1 cellular context compared by ENCODE assay signal in the genomic region with DNA sequence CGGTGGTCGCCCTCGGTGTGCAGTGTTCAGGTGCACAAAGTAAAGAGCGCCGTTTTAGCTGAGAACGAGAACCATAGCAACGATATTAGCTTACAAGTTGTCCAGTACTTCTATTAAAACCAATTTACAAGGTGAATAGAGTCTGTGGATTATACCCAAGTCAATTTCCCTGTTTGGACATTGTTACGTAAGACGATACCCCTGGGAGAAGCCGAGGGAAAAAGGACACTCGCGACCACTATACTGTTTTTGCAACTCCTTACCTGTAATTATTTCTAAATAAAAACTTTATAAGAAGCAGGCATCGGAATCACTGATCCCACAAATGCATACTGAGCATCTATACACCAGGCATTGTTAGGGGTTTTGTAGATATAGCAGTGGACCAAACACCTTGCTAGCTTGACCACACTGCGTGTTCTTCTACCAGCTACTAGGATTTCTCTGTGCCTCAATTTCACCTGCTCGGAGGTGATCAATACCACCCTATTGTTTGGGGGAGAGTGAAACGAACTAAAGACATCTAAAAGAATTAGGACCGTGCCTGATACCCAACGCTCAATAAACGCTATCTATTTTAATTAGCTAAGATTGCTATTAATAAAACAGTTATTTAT.
TF ChIP-seq lines count a peak whose summit lies in the region.

No MANE protein-coding gene starts in this region.

TF ChIP-seq in H1, 55 proteins besides CTCF, POLR2A, EP300 and RAD21:
- TF ChIP-seq SIX5 (IDR thresholded peaks at IDR 0.05; ENCODE audit: low read depth, low read length) (no peak), BRCA1 (IDR thresholded peaks at IDR 0.05; ENCODE audit: low read depth, low read length) (no peak), NANOG (IDR thresholded peaks at IDR 0.05; ENCODE audit: insufficient read depth, low read depth, low read length, poor library complexity, severe bottlenecking) (no peak), YY1 (IDR thresholded peaks at IDR 0.05; ENCODE audit: low read depth, low read length) (no peak), RNF2 (IDR thresholded peaks at IDR 0.05; ENCODE audit: borderline replicate concordance, low read depth, low read length, missing control alignments, poor library complexity, severe bottlenecking) (no peak), CTBP2 (IDR thresholded peaks at IDR 0.05; ENCODE audit: borderline replicate concordance, insufficient read depth, insufficient read length, low read length) (no peak), TBP (IDR thresholded peaks at IDR 0.05; ENCODE audit: low read depth, low read length) (no peak), EZH2 (IDR thresholded peaks at IDR 0.05; ENCODE audit: low read depth, low read length, severe bottlenecking) (no peak), POU5F1 (IDR thresholded peaks at IDR 0.05; ENCODE audit: low read depth, low read length) (no peak), CHD1 (IDR thresholded peaks at IDR 0.05; ENCODE audit: low read depth, low read length) (no peak), KDM5A (IDR thresholded peaks at IDR 0.05; ENCODE audit: low read length) (no peak), RFX5 (IDR thresholded peaks at IDR 0.05; ENCODE audit: borderline replicate concordance, low read depth, low read length) (no peak), KDM1A (IDR thresholded peaks at IDR 0.05; ENCODE audit: borderline replicate concordance, low read length) (no peak), TAF1 (IDR thresholded peaks at IDR 0.05; ENCODE audit: low read depth, low read length) (no peak), SP1 (IDR thresholded peaks at IDR 0.05; ENCODE audit: low read depth, low read length) (no peak), SIN3A (conservative IDR thresholded peaks at IDR 0.05 in 1 of 2, IDR thresholded peaks at IDR 0.05 in 1 of 2; ENCODE audit: low read depth in 1 of 2, low read length in 2 of 2) (no peak), RXRA (IDR thresholded peaks at IDR 0.05; ENCODE audit: insufficient read depth, low read depth, low read length) (no peak), SUZ12 (IDR thresholded peaks at IDR 0.05; ENCODE audit: low read length) (no peak), EGR1 (IDR thresholded peaks at IDR 0.05; ENCODE audit: borderline replicate concordance, low read depth, low read length) (no peak)
